In the genomic region with DNA sequence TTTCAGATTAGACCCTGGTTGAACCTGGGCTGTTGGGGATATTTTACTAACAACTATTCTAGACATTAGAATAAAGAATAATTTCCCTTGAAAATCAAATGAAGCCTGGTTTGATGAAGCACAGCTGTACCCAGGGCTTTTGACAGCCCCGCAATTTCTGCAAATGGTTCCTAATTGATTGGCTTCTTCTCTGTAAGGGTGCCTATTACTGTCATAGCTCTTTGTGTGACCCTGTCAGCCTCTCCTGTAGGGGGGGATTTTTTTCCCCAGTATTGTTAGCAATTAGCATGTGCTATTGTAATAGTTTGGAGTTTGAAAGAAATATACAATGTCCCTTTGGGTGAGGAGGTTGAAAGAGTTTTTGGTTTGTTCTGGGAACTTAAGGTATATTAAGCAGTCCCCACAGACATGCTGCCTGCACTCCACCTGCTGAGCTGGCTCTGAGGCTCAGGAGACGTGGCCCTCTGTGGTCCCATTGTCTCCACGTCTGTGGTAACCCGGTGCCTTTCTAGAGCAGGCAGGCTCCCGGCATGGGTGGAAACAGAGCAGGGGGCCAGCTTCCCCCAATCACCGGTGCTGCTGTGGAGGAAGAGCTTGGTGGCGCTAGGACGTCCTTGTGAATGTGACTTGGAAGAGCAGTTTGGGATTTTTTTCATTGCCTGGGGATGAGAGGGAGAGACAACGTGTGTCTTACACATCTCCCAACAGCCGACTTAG, we compare ENCODE assay signal across 17 cellular contexts. TPM values are rescaled to one million over a fixed set of nuclear protein-coding genes. Genes with fewer than 3 reads are reported as not detected.
A peak's percentile ranks its signal among the peaks of the same experiment; 100 is the strongest.
DNase-seq lines count a peak whose midpoint lies in the region; ATAC-seq and TF ChIP-seq lines count a peak whose summit lies in the region.
"Had no signal": no experiment of that assay in that cellular context is flagged by ENCODE, and none has a peak within 500 bp of the region (broad histone marks: within the 10 kb centered on the region; RNA-seq: fewer than 3 reads in every experiment).

No MANE protein-coding gene starts in this region.

- peaks cover 24% of the 10 kb centered on the region for H3K4me1 ChIP-seq in HAP-1
- peaks cover 4 to 11% of the 10 kb centered on the region in 2 donors for H3K4me1 ChIP-seq in neuronal stem cell (ENCODE audit: control insufficient read depth in 2 of 2, insufficient read depth in 1 of 2, low read depth in 1 of 2, low read length in 2 of 2)
- no peaks in the 10 kb centered on the region for H3K4me1 ChIP-seq in hepatocyte (ENCODE audit: insufficient read depth)
- no peaks in the 10 kb centered on the region for H3K4me1 ChIP-seq in adrenal gland (replicated peaks in 1 of 2)
- H3K4me1 ChIP-seq: Caco-2, left ventricle myocardium inferior, right atrium auricular region had no signal

- no peak overlapping the region for H4K91ac ChIP-seq in neuronal stem cell (ENCODE audit: low read depth, low read length, poor library complexity)

- H3K4me3 ChIP-seq in HAP-1 (peak overlapping the region; percentile 12), neuronal stem cell (ENCODE audit: low read length in 2 of 2) (no peak overlapping the region), hepatocyte (no peak overlapping the region), adrenal gland (no peak overlapping the region)
- H3K4me3 ChIP-seq: left ventricle myocardium inferior, right atrium auricular region had no signal

- DNase-seq in HAP-1 (ENCODE audit: low spot score in 2 of 2), result peak; percentile 56 to 74
- DNase-seq in NCI-H2227 (lab: John Stamatoyannopoulos, UW; ENCODE audit: unreplicated experiment), result peak; percentile 74
- peak; percentile 58 for DNase-seq in ecto neural progenitor cell (ENCODE audit: low spot score)
- peak; percentile 15 for DNase-seq in neuronal stem cell (ENCODE audit: low spot score)
- DNase-seq in hepatocyte (ENCODE audit: low spot score), result no peak
- no peak for DNase-seq in adrenal gland
- DNase-seq: activated CD4-positive, alpha-beta T cell treated with anti-CD3 and anti-CD28 coated beads, Interleukin-2, amount 50 U/mL, for 48 hours; activated naive CD8-positive, alpha-beta T cell treated with anti-CD3 and anti-CD28 coated beads, Interleukin-2, amount 10 ng/mL, durations not matched to agents 7 days and 5 days; activated T-cell treated with anti-CD3 and anti-CD28 coated beads, Interleukin-2, amount 50 U/mL, for 4 hours; Caco-2; effector memory CD4-positive, alpha-beta T cell; Kasumi-1; left ventricle myocardium inferior; NCI-H774 had no signal

- H4K8ac ChIP-seq in neuronal stem cell (ENCODE audit: low read depth, low read length), result no peak overlapping the region

- H2BK5ac ChIP-seq in neuronal stem cell (ENCODE audit: low read length), result no peak overlapping the region

- no peak overlapping the region for H2BK120ac ChIP-seq in neuronal stem cell (ENCODE audit: low read depth, low read length)

- no peaks in the 10 kb centered on the region for H3K9me2 ChIP-seq in hepatocyte (replicated peaks; ENCODE audit: insufficient read depth)

- no peak overlapping the region for H3K23ac ChIP-seq in neuronal stem cell (ENCODE audit: low read depth, low read length, poor library complexity)

- H2BK15ac ChIP-seq in neuronal stem cell (ENCODE audit: low read length), result no peak overlapping the region

- in situ Hi-C loops in HAP-1 (cut with MboI; ENCODE audit: low sequenced_read_pairs), result no loop called here

- peak overlapping the region; percentile 81 for H3K18ac ChIP-seq in neuronal stem cell (ENCODE audit: low read length)

- no peak overlapping the region for H3K14ac ChIP-seq in neuronal stem cell (ENCODE audit: low read length)

- no peak overlapping the region for H3K9ac ChIP-seq in neuronal stem cell (ENCODE audit: low read depth, low read length, poor library complexity)

- H3K9me3 ChIP-seq in HAP-1 (no peaks in the 10 kb centered on the region), neuronal stem cell (replicated peaks in 1 of 2; ENCODE audit: control insufficient read depth in 2 of 2, insufficient read depth in 1 of 2, low read depth in 1 of 2, low read length in 2 of 2) (peaks cover 0 to 6% of the 10 kb centered on the region in 2 donors), hepatocyte (ENCODE audit: low read depth) (no peaks in the 10 kb centered on the region), adrenal gland (replicated peaks in 1 of 3) (no peaks in the 10 kb centered on the region)
- H3K9me3 ChIP-seq: Caco-2, left ventricle myocardium inferior, right atrium auricular region had no signal

- intact Hi-C loops in adrenal gland (cut with DNase I), result no loop called here

- TF ChIP-seq POLR2A in adrenal gland (IDR thresholded peaks at IDR 0.05), result no peak

- WGBS in neuronal stem cell (ENCODE audit: extremely low coverage in 2 of 2, insufficient read length in 2 of 2, insufficient replicate concordance in 1 of 2), 2 donors, result no CpG with 5 or more reads among the region's 10 CpGs
- 48% methylated on average over 10 of the region's 10 CpGs for WGBS in hepatocyte (ENCODE audit: low lambda C conversion rate, missing lambda C conversion rate)
- 73 to 77% (median 74%) methylated on average over 6 to 10 of the region's 10 CpGs for WGBS in adrenal gland, 4 donors

- no peak overlapping the region for H2AK5ac ChIP-seq in neuronal stem cell (ENCODE audit: low read depth, low read length)

- no peak overlapping the region for H3K4ac ChIP-seq in neuronal stem cell (ENCODE audit: low read length)

- H3K79me2 ChIP-seq in hepatocyte, result no peaks in the 10 kb centered on the region

- no peaks in the 10 kb centered on the region for H3K36me3 ChIP-seq in HAP-1 (replicated peaks)
- H3K36me3 ChIP-seq in neuronal stem cell (replicated peaks in 1 of 2; ENCODE audit: control insufficient read depth in 2 of 2, insufficient read depth in 2 of 2, low read length in 2 of 2), result peaks cover 0 to 51% of the 10 kb centered on the region in 2 donors
- no peaks in the 10 kb centered on the region for H3K36me3 ChIP-seq in hepatocyte (replicated peaks; ENCODE audit: insufficient read depth, low read depth)
- H3K36me3 ChIP-seq in adrenal gland (replicated peaks in 1 of 2), result no peaks in the 10 kb centered on the region
- H3K36me3 ChIP-seq: right atrium auricular region had no signal

- H2AFZ ChIP-seq in neuronal stem cell (ENCODE audit: low read length) (no peak overlapping the region), hepatocyte (no peak overlapping the region)

- no peaks in the 10 kb centered on the region for H3K27me3 ChIP-seq in HAP-1 (ENCODE audit: low read depth)
- H3K27me3 ChIP-seq in neuronal stem cell (ENCODE audit: control insufficient read depth in 3 of 3, insufficient read depth in 3 of 3, low read depth in 1 of 3, low read length in 3 of 3), result no peaks in the 10 kb centered on the region
- H3K27me3 ChIP-seq in hepatocyte, result no peaks in the 10 kb centered on the region
- H3K27me3 ChIP-seq in adrenal gland, result no peaks in the 10 kb centered on the region
- H3K27me3 ChIP-seq: right atrium auricular region had no signal

- H3K4me2 ChIP-seq in neuronal stem cell (ENCODE audit: insufficient read depth, low read length, poor library complexity, severe bottlenecking) (no peak overlapping the region), hepatocyte (no peak overlapping the region)

- H2BK12ac ChIP-seq in neuronal stem cell (ENCODE audit: low read length), result no peak overlapping the region

- no peak for TF ChIP-seq CTCF in hepatocyte (IDR thresholded peaks at IDR 0.05; ENCODE audit: poor library complexity)
- no peak for TF ChIP-seq CTCF in adrenal gland (IDR thresholded peaks at IDR 0.05)

- H3K79me1 ChIP-seq in neuronal stem cell (ENCODE audit: low read depth, low read length), result no peaks in the 10 kb centered on the region

- H3K27ac ChIP-seq in neuronal stem cell (replicated peaks; ENCODE audit: low read length) (no peak overlapping the region), hepatocyte (no peak overlapping the region), adrenal gland (no peak overlapping the region)
- H3K27ac ChIP-seq: left ventricle myocardium inferior, right atrium auricular region had no signal

- ATAC-seq in HG03139 (IDR thresholded peaks at IDR 0.05; ENCODE audit: unreplicated experiment), result no peak
- ATAC-seq: activated T-cell treated with anti-CD3 and anti-CD28 coated beads, Interleukin-2, amount 50 U/mL, for 4 hours had no signal

- H4K20me1 ChIP-seq in hepatocyte (ENCODE audit: insufficient read depth, poor library complexity, severe bottlenecking), result no peaks in the 10 kb centered on the region

RNA-seq across cellular contexts. Expression of gene CLDN20, which starts 47.3 kb away (rescaled TPM):
- polyA plus RNA-seq in neuronal stem cell (2013, experiment 1 of 2), result not detected
- polyA plus RNA-seq in neuronal stem cell (2013, experiment 2 of 2), result not detected
- total RNA-seq in hepatocyte, result not detected in 2 replicates
- 0.38 and 0.56 TPM in 2 replicates for polyA plus RNA-seq in hepatocyte
- not detected for total RNA-seq in adrenal gland
- not detected for polyA plus RNA-seq in adrenal gland
- total RNA-seq: activated naive CD8-positive, alpha-beta T cell treated with anti-CD3 and anti-CD28 coated beads, Interleukin-2, amount 10 ng/mL, durations not matched to agents 7 days and 5 days; activated T-cell treated with anti-CD3 and anti-CD28 coated beads, Interleukin-2, amount 50 U/mL, for 4 hours; Caco-2; left ventricle myocardium inferior; right atrium auricular region; subcutaneous adipose tissue had no signal

Comparison
In these comparisons a context has a peak if more than half of its experiments do, and no peak if none do; other contexts are left out.
1. DNase-seq: peak in HAP-1 (2 of 2), NCI-H2227 (single experiment), ecto neural progenitor cell (single experiment) and neuronal stem cell (single experiment); none in hepatocyte (single experiment) and adrenal gland (0 of 7).